ENCODE assay signal across 19 cellular contexts in genomic region chr12:123956249-123956648, GRCh38. TPM values are rescaled to one million over a fixed set of nuclear protein-coding genes. Genes with fewer than 3 reads are reported as not detected.
DNase-seq lines count a peak whose midpoint lies in the region; ATAC-seq and TF ChIP-seq lines count a peak whose summit lies in the region.
"Had no signal": no experiment of that assay in that cellular context is flagged by ENCODE, and none has a peak within 500 bp of the region (broad histone marks: within the 10 kb centered on the region; RNA-seq: fewer than 3 reads in every experiment).

No MANE protein-coding gene starts in this region.

- H3K9me3 Mint-ChIP-seq in activated T-helper 2 cell treated with anti-CD3 and anti-CD28 coated beads, Interferon-gamma antibody, Interleukin-2, Interleukin-4, amounts not matched to agents 10 μg/mL and 5 μg/mL and 100 μg/mL, durations not matched to agents 14 hours and 24 hours and 36 hours = no peaks in the 10 kb centered on the region
- no peaks in the 10 kb centered on the region for H3K9me3 Mint-ChIP-seq in mesothelial cell of epicardium
- H3K9me3 Mint-ChIP-seq: CD4-positive, CD25-positive, alpha-beta regulatory T cell; CD8-positive, alpha-beta T cell had no signal

- no peaks in the 10 kb centered on the region for H3K27me3 Mint-ChIP-seq in T-helper 17 cell
- no peaks in the 10 kb centered on the region for H3K27me3 Mint-ChIP-seq in activated T-helper 2 cell treated with anti-CD3 and anti-CD28 coated beads, Interferon-gamma antibody, Interleukin-2, Interleukin-4, amounts not matched to agents 10 μg/mL and 5 μg/mL and 100 μg/mL, durations not matched to agents 14 hours and 24 hours and 36 hours (ENCODE audit: low read depth)
- H3K27me3 Mint-ChIP-seq in mesothelial cell of epicardium (ENCODE audit: low read depth) = no peaks in the 10 kb centered on the region
- H3K27me3 Mint-ChIP-seq: B cell; CD4-positive, CD25-positive, alpha-beta regulatory T cell had no signal

- DNase-seq in T-helper 17 cell (no peak), mesothelial cell of epicardium (ENCODE audit: low spot score in 2 of 2, unreplicated experiment in 2 of 2) (no peak), D341Med (ENCODE audit: low spot score) (no peak), 8988T (no peak)
- peak; percentile 2 for DNase-seq in activated T-helper 2 cell treated with anti-CD3 and anti-CD28 coated beads, Interferon-gamma antibody, Interleukin-2, Interleukin-4, amounts not matched to agents 10 μg/mL and 5 μg/mL and 100 μg/mL, durations not matched to agents 14 hours and 24 hours and 36 hours (ENCODE audit: low spot score)
- DNase-seq: Caco-2; CD4-positive, CD25-positive, alpha-beta regulatory T cell; CD8-positive, alpha-beta T cell; DMS 273 treated with DMSO at 0.1 percent for 48 hours; DMS79; EL; GDM1; GM23248; H7; HCEC 1CT had no signal

- H3K4me3 Mint-ChIP-seq in T-helper 17 cell = no peak overlapping the region
- no peak overlapping the region for H3K4me3 Mint-ChIP-seq in activated T-helper 2 cell treated with anti-CD3 and anti-CD28 coated beads, Interferon-gamma antibody, Interleukin-2, Interleukin-4, amounts not matched to agents 10 μg/mL and 5 μg/mL and 100 μg/mL, durations not matched to agents 14 hours and 24 hours and 36 hours (ENCODE audit: low read depth)
- H3K4me3 Mint-ChIP-seq in mesothelial cell of epicardium = no peak overlapping the region
- H3K4me3 Mint-ChIP-seq: B cell; CD4-positive, CD25-positive, alpha-beta regulatory T cell; CD8-positive, alpha-beta T cell had no signal

- ATAC-seq in T-helper 17 cell = no peak
- ATAC-seq in HG02870 (IDR thresholded peaks at IDR 0.05; ENCODE audit: unreplicated experiment) = no peak
- ATAC-seq: CD8-positive, alpha-beta T cell; GM12878 had no signal

- H3K9me3 ChIP-seq in T-helper 17 cell (ENCODE audit: control insufficient read depth, low read length, poor library complexity, severe bottlenecking) = no peaks in the 10 kb centered on the region
- H3K9me3 ChIP-seq: BLaER1, Caco-2 had no signal

- H3K36me3 Mint-ChIP-seq in T-helper 17 cell (ENCODE audit: low read depth) (no peaks in the 10 kb centered on the region), mesothelial cell of epicardium (no peaks in the 10 kb centered on the region)
- H3K36me3 Mint-ChIP-seq in activated T-helper 2 cell treated with anti-CD3 and anti-CD28 coated beads, Interferon-gamma antibody, Interleukin-2, Interleukin-4, amounts not matched to agents 10 μg/mL and 5 μg/mL and 100 μg/mL, durations not matched to agents 14 hours and 24 hours and 36 hours (ENCODE audit: low read depth) = no peaks in the 10 kb centered on the region
- H3K36me3 Mint-ChIP-seq: CD4-positive, CD25-positive, alpha-beta regulatory T cell had no signal

- no peak for TF ChIP-seq CTCF in mesothelial cell of epicardium (IDR thresholded peaks at IDR 0.05; ENCODE audit: unreplicated experiment)

- H3K4me1 Mint-ChIP-seq in T-helper 17 cell (peaks cover 4% of the 10 kb centered on the region), mesothelial cell of epicardium (peaks cover 12% of the 10 kb centered on the region)
- H3K4me1 Mint-ChIP-seq in activated T-helper 2 cell treated with anti-CD3 and anti-CD28 coated beads, Interferon-gamma antibody, Interleukin-2, Interleukin-4, amounts not matched to agents 10 μg/mL and 5 μg/mL and 100 μg/mL, durations not matched to agents 14 hours and 24 hours and 36 hours (ENCODE audit: low read depth) = no peaks in the 10 kb centered on the region
- H3K4me1 Mint-ChIP-seq: B cell had no signal

- peak overlapping the region; percentile 43 for H3K27ac Mint-ChIP-seq in T-helper 17 cell
- H3K27ac Mint-ChIP-seq in activated T-helper 2 cell treated with anti-CD3 and anti-CD28 coated beads, Interferon-gamma antibody, Interleukin-2, Interleukin-4, amounts not matched to agents 10 μg/mL and 5 μg/mL and 100 μg/mL, durations not matched to agents 14 hours and 24 hours and 36 hours = no peak overlapping the region
- H3K27ac Mint-ChIP-seq in mesothelial cell of epicardium = peak overlapping the region; percentile 9
- H3K27ac Mint-ChIP-seq: B cell; CD4-positive, CD25-positive, alpha-beta regulatory T cell; CD8-positive, alpha-beta T cell had no signal

- intact Hi-C loops in activated T-helper 2 cell treated with anti-CD3 and anti-CD28 coated beads, Interferon-gamma antibody, Interleukin-2, Interleukin-4, amounts not matched to agents 10 μg/mL and 5 μg/mL and 100 μg/mL, durations not matched to agents 14 hours and 24 hours and 36 hours (cut with micrococcal nuclease) = no loop called here

RNA-seq across cellular contexts. Expression of gene CCDC92, which starts 16.4 kb away (rescaled TPM):
- 10 to 100 TPM; 30.1 to 46.4 TPM for total RNA-seq in T-helper 17 cell
- 11.8 and 12.8 TPM in 2 replicates for total RNA-seq in activated T-helper 2 cell treated with anti-CD3 and anti-CD28 coated beads, Interferon-gamma antibody, Interleukin-2, Interleukin-4, amounts not matched to agents 10 μg/mL and 5 μg/mL and 100 μg/mL, durations not matched to agents 14 hours and 24 hours and 36 hours
- 51.9 to 55.1 TPM (median 52.4 TPM) in 3 replicates for total RNA-seq in mesothelial cell of epicardium

RNA-seq across cellular contexts. Expression of gene ZNF664, which starts 16.8 kb away (rescaled TPM):
- total RNA-seq in T-helper 17 cell (10 to 100 TPM; 33.7 to 42.1 TPM), mesothelial cell of epicardium (112 to 122 TPM (median 116 TPM) in 3 replicates)
- total RNA-seq in activated T-helper 2 cell treated with anti-CD3 and anti-CD28 coated beads, Interferon-gamma antibody, Interleukin-2, Interleukin-4, amounts not matched to agents 10 μg/mL and 5 μg/mL and 100 μg/mL, durations not matched to agents 14 hours and 24 hours and 36 hours = 63.3 and 66.2 TPM in 2 replicates
